Comparison of ENCODE assay signal across 11 cellular contexts in genomic region chr21:36310016-36310415, GRCh38. TPM values are rescaled to one million over a fixed set of nuclear protein-coding genes. Genes with fewer than 3 reads are reported as not detected.
DNase-seq lines count a peak whose midpoint lies in the region; ATAC-seq, FAIRE-seq and TF ChIP-seq lines count a peak whose summit lies in the region.
"Had no signal": no experiment of that assay in that cellular context is flagged by ENCODE, and none has a peak within 500 bp of the region (broad histone marks: within the 10 kb centered on the region; RNA-seq: fewer than 3 reads in every experiment).

No MANE protein-coding gene starts in this region.

- no peaks in the 10 kb centered on the region for H3F3A ChIP-seq in MM.1S (ENCODE audit: insufficient read depth, low read length)

- H3K4me2 ChIP-seq in MM.1S (ENCODE audit: low read depth, low read length): no peak overlapping the region

- ATAC-seq in GM18511 (IDR thresholded peaks at IDR 0.05; ENCODE audit: unreplicated experiment): peak; percentile 67
- peak; percentile 71 for ATAC-seq in GM21786 (IDR thresholded peaks at IDR 0.05; ENCODE audit: unreplicated experiment)
- peak; percentile 31 for ATAC-seq in mucosa of descending colon

- peaks cover 9% of the 10 kb centered on the region; the same call in 1 of the 2 replicates for H3K27me3 ChIP-seq in MM.1S (replicated peaks; ENCODE audit: insufficient read depth, low read length)

- TF ChIP-seq CTCF in MM.1S (IDR thresholded peaks at IDR 0.05; ENCODE audit: low read length) (no peak), mucosa of descending colon (IDR thresholded peaks at IDR 0.05) (no peak)

- DNase-seq in MM.1S (peak; percentile 72), mucosa of descending colon (no peak), COLO668 (lab: John Stamatoyannopoulos, UW; ENCODE audit: unreplicated experiment) (no peak), NCI-H2029 (lab: John Stamatoyannopoulos, UW) (no peak), urothelium cell line (ENCODE audit: low spot score) (no peak), caudate nucleus (lab: John Stamatoyannopoulos, UW) (no peak)
- DNase-seq: NCI-H446, substantia nigra had no signal

- H3K27ac ChIP-seq in MM.1S (ENCODE audit: low read length): no peak overlapping the region
- no peak overlapping the region for H3K27ac ChIP-seq in caudate nucleus (ENCODE audit: low read depth, low read length)
- H3K27ac ChIP-seq: prostate gland had no signal

- H2AFZ ChIP-seq in MM.1S (ENCODE audit: low read length): no peak overlapping the region

- no peak for FAIRE-seq in urothelium cell line (lab: Jason Lieb, UNC)

- no peak overlapping the region for H3K4me3 ChIP-seq in MM.1S (ENCODE audit: low read length)
- no peak overlapping the region for H3K4me3 ChIP-seq in mucosa of descending colon
- H3K4me3 ChIP-seq: prostate gland had no signal

- H3K79me2 ChIP-seq in MM.1S (ENCODE audit: low read length): no peaks in the 10 kb centered on the region

- H4K20me1 ChIP-seq in MM.1S (ENCODE audit: insufficient read depth, low read length): no peaks in the 10 kb centered on the region

- H3K9ac ChIP-seq in MM.1S (ENCODE audit: low read length): no peak overlapping the region

- no peaks in the 10 kb centered on the region for H3K9me3 ChIP-seq in MM.1S (replicated peaks; ENCODE audit: insufficient read depth, low read length)
- H3K9me3 ChIP-seq in mucosa of descending colon: peaks cover 9% of the 10 kb centered on the region
- H3K9me3 ChIP-seq: prostate gland had no signal

- no peaks in the 10 kb centered on the region for H3K36me3 ChIP-seq in MM.1S (replicated peaks; ENCODE audit: insufficient read depth, low read length)
- H3K36me3 ChIP-seq in mucosa of descending colon (ENCODE audit: low read depth): no peaks in the 10 kb centered on the region
- H3K36me3 ChIP-seq: prostate gland had no signal

- intact Hi-C loops in mucosa of descending colon (cut with DNase I, micrococcal nuclease): no loop called here

- no peaks in the 10 kb centered on the region for H3K9me2 ChIP-seq in MM.1S (replicated peaks; ENCODE audit: insufficient read depth, low read length)

- H3K4me1 ChIP-seq in MM.1S (ENCODE audit: low read length): no peaks in the 10 kb centered on the region
- no peaks in the 10 kb centered on the region for H3K4me1 ChIP-seq in mucosa of descending colon (ENCODE audit: low read depth)
- H3K4me1 ChIP-seq: prostate gland had no signal

RNA-seq across cellular contexts. Expression of gene MORC3, which starts 10.0 kb away (rescaled TPM):
- total RNA-seq in mucosa of descending colon: 10 to 100 TPM; 27.9 to 42.1 (median 29.9) TPM
